ENCODE assay signal across 11 cellular contexts in genomic region chr2:186605041-186605440, GRCh38. TPM values are rescaled to one million over a fixed set of nuclear protein-coding genes. Genes with fewer than 3 reads are reported as not detected.
DNase-seq lines count a peak whose midpoint lies in the region; TF ChIP-seq lines count a peak whose summit lies in the region.
"Had no signal": no experiment of that assay in that cellular context is flagged by ENCODE, and none has a peak within 500 bp of the region (broad histone marks: within the 10 kb centered on the region; RNA-seq: fewer than 3 reads in every experiment).

No MANE protein-coding gene starts in this region.

- H3K4me3 ChIP-seq in skeletal muscle tissue (ENCODE audit: low read length in 3 of 3) = no peak overlapping the region

- H3K27ac ChIP-seq in caudate nucleus (ENCODE audit: low read depth, low read length) = peak overlapping the region; percentile 31
- peak overlapping the region; percentile 34 for H3K27ac ChIP-seq in skeletal muscle tissue (ENCODE audit: low read depth, low read length)

- H3K4me1 ChIP-seq in skeletal muscle tissue (ENCODE audit: control insufficient read depth in 3 of 3, insufficient read depth in 3 of 3, low read length in 3 of 3) = peaks cover 8 to 17% (median 13%) of the 10 kb centered on the region in 3 donors

- no peaks in the 10 kb centered on the region for H3K27me3 ChIP-seq in skeletal muscle tissue (ENCODE audit: control insufficient read depth in 3 of 3, insufficient read depth in 3 of 3, low read length in 3 of 3)

- peaks cover 0 to 6% (median 0%) of the 10 kb centered on the region in 3 donors for H3K36me3 ChIP-seq in skeletal muscle tissue (ENCODE audit: control insufficient read depth in 3 of 3, insufficient read depth in 3 of 3, low read length in 3 of 3)

- H3K9me3 ChIP-seq in skeletal muscle tissue (ENCODE audit: control insufficient read depth in 3 of 3, low read length in 3 of 3) = no peaks in the 10 kb centered on the region

- peak overlapping the region in 1 of 3 donors; percentile 41 for H3K9ac ChIP-seq in skeletal muscle tissue (ENCODE audit: low read depth in 1 of 3, low read length in 3 of 3)

- no peak for TF ChIP-seq POLR2A in erythroblast (IDR thresholded peaks at IDR 0.05; ENCODE audit: low read length)

- DNase-seq in HT1080 (ENCODE audit: low read depth) = peak; percentile 8
- peak in 1 of 61 donors; percentile 57 for DNase-seq in caudate nucleus (lab: John Stamatoyannopoulos, UW)
- DNase-seq in islet precursor cell = peak; percentile 89
- DNase-seq in NCI-H128 (lab: John Stamatoyannopoulos, UW; ENCODE audit: unreplicated experiment) = no peak
- no peak for DNase-seq in D341Med (ENCODE audit: low spot score)
- DNase-seq in erythroblast (lab: John Stamatoyannopoulos, UW) = no peak
- DNase-seq in medulla oblongata (ENCODE audit: extremely low spot score) = no peak
- DNase-seq: naive B cell, NCI-H146, NCI-H69 had no signal

RNA-seq across cellular contexts. Expression of gene ITGAV, which starts 15.2 kb away (rescaled TPM):
- total RNA-seq in HT1080 (2014; rRNA removed; shearing (Covaris generic)) = 38.5 and 48.8 TPM in 2 replicates
- polyA plus RNA-seq in HT1080 (2015; cell fraction: cytosol; rRNA removed) = 31.3 and 45.3 TPM in 2 replicates
- 126 and 132 TPM in 2 replicates for polyA plus RNA-seq in HT1080 (2015; cell fraction: nucleus; rRNA removed)
- 62.1 TPM for total RNA-seq in skeletal muscle tissue

Comparison
In these comparisons a context has a peak if more than half of its experiments do, and no peak if none do; other contexts are left out.
1. DNase-seq: peak in HT1080 (single experiment) and islet precursor cell (single experiment); none in NCI-H128 (single experiment), D341Med (single experiment), erythroblast (0 of 2) and medulla oblongata (single experiment).